ENCODE assay signal across 8 cellular contexts in genomic region chr7:74384854-74385253, GRCh38.
DNase-seq lines count a peak whose midpoint lies in the region; ATAC-seq, FAIRE-seq and TF ChIP-seq lines count a peak whose summit lies in the region.
"Not testable (repeated sequence)": the region's sequence is repeated elsewhere in the genome, so short reads cannot be mapped to it uniquely, and the experiment has no call there.

No MANE protein-coding gene starts in this region.

- not testable (repeated sequence) for H3K4me3 Mint-ChIP-seq in osteocyte (ENCODE audit: unreplicated experiment)

- H3K4me1 Mint-ChIP-seq in osteocyte (ENCODE audit: unreplicated experiment) = not testable (repeated sequence)

- CTCF ChIA-PET in HepG2 (lab: Yijun Ruan, JAX; ENCODE audit: low intra/inter-chr PET ratio, low total read pairs) = not testable (repeated sequence)

- peaks cover 3 to 14% of the 10 kb centered on the region in 2 experiments; a peak in 3 of 5 replicates for H3K36me3 ChIP-seq in HepG2 (replicated peaks in 1 of 2; ENCODE audit: control insufficient read depth in 1 of 2, insufficient read depth in 2 of 2, low read length in 2 of 2)
- not testable (repeated sequence) for H3K36me3 ChIP-seq in liver (ENCODE audit: control insufficient read depth in 4 of 4, insufficient read depth in 3 of 4, low read depth in 1 of 4, low read length in 3 of 4)

- TF ChIP-seq EP300 in HepG2 (IDR thresholded peaks at IDR 0.05; ENCODE audit: low read depth in 2 of 2, low read length in 2 of 2); HepG2 (CRISPR knock-in tag; IDR thresholded peaks at IDR 0.05; ENCODE audit: borderline replicate concordance): not testable (repeated sequence)

- H3K27me3 ChIP-seq in HepG2 (ENCODE audit: control insufficient read depth in 1 of 2, insufficient read depth in 2 of 2, low read length in 2 of 2); liver (ENCODE audit: control insufficient read depth in 4 of 4, insufficient read depth in 4 of 4, low read length in 3 of 4): not testable (repeated sequence)

- peak; percentile 14 for ATAC-seq in left lobe of liver
- ATAC-seq in HepG2 = peak; percentile 23; the same call in 1 of the 3 replicates

- H3K4me1 ChIP-seq in HepG2 (ENCODE audit: insufficient read depth, low read length) = peaks cover 34% of the 10 kb centered on the region
- H3K4me1 ChIP-seq in liver (ENCODE audit: control insufficient read depth in 4 of 4, insufficient read depth in 4 of 4, low read length in 3 of 4) = peaks cover 5 to 23% (median 12%) of the 10 kb centered on the region in 4 donors

- not testable (repeated sequence) for TF ChIP-seq RAD21 in HepG2 (CRISPR knock-in tag; IDR thresholded peaks at IDR 0.05); liver (IDR thresholded peaks at IDR 0.05)

- in situ Hi-C loops in Caki2 (cut with HindIII; ENCODE audit: low pct_unique_long_range_greater_than_20kb, low sequenced_read_pairs); HepG2 (cut with HindIII; ENCODE audit: extremely low pct_ligation_motif_present, low pct_unique_long_range_greater_than_20kb): not testable (repeated sequence)

- peaks cover 16% of the 10 kb centered on the region for H3K36me3 Mint-ChIP-seq in osteocyte (ENCODE audit: unreplicated experiment)

- DNase-seq in Caki2 (ENCODE audit: low read depth) (peak; percentile 67), fibroblast of villous mesenchyme (ENCODE audit: low read depth) (peak; percentile 16), iris pigment epithelial cell (ENCODE audit: low read depth) (peak; percentile 22), left lobe of liver (ENCODE audit: low spot score) (peak; percentile 65), HepG2 (ENCODE audit: low spot score) (peak; percentile 46)
- DNase-seq in osteocyte (ENCODE audit: extremely low spot score, unreplicated experiment) = not testable (repeated sequence)

- H3K27me3 Mint-ChIP-seq in osteocyte (ENCODE audit: unreplicated experiment) = not testable (repeated sequence)

- H3K27ac ChIP-seq in 22Rv1 = peak overlapping the region; percentile 98
- H3K27ac ChIP-seq in HepG2 (ENCODE audit: extremely low read length, insufficient read depth, low read length); liver (ENCODE audit: low read depth in 1 of 2, low read length in 2 of 2): not testable (repeated sequence)

- WGBS in HepG2 (ENCODE audit: low lambda C conversion rate) = 45% methylated on average over 8 of the region's 8 CpGs
- 60% methylated on average over 8 of the region's 8 CpGs for WGBS in liver

- not testable (repeated sequence) for H2AFZ ChIP-seq in HepG2 (ENCODE audit: low read length)

- POLR2A ChIA-PET in HepG2 (lab: Yijun Ruan, JAX) = not testable (repeated sequence)

- intact Hi-C loops in HepG2 (cut with micrococcal nuclease; ENCODE audit: unreplicated experiment) = not testable (repeated sequence)

- H4K20me1 ChIP-seq in HepG2 (ENCODE audit: insufficient read depth, low read length) = not testable (repeated sequence)

- H3K4me3 ChIP-seq in fibroblast of villous mesenchyme (ENCODE audit: low read depth, low read length); HepG2 (replicated peaks in 1 of 3; ENCODE audit: insufficient read depth in 1 of 3, low read depth in 2 of 3, low read length in 3 of 3); liver (ENCODE audit: low read depth in 1 of 3, low read length in 3 of 3): not testable (repeated sequence)

- TF ChIP-seq CTCF in 22Rv1 (IDR thresholded peaks at IDR 0.05); fibroblast of villous mesenchyme (IDR thresholded peaks at IDR 0.05; ENCODE audit: insufficient read depth, low read depth, low read length); HepG2 (CRISPR knock-in tag; IDR thresholded peaks at IDR 0.05); liver (IDR thresholded peaks at IDR 0.05; ENCODE audit: low read depth, low read length, missing input control); osteocyte (IDR thresholded peaks at IDR 0.05): not testable (repeated sequence)

- not testable (repeated sequence) for BruUV-seq in HepG2 (replicated peaks; lab: Mats Ljungman, UMichigan)

- H3K9me3 Mint-ChIP-seq in osteocyte (ENCODE audit: unreplicated experiment) = not testable (repeated sequence)

- TF ChIP-seq POLR2A in HepG2 (IDR thresholded peaks at IDR 0.05; ENCODE audit: insufficient read depth in 1 of 2, low read depth in 2 of 2, low read length in 2 of 2) = not testable (repeated sequence)

- not testable (repeated sequence) for H3K9me3 ChIP-seq in HepG2 (ENCODE audit: low read length); liver (ENCODE audit: control insufficient read depth in 4 of 4, low read length in 3 of 4)

- not testable (repeated sequence) for H3K79me2 ChIP-seq in HepG2 (ENCODE audit: insufficient read depth, low read length)

- H3K4me2 ChIP-seq in HepG2 (ENCODE audit: low read depth, low read length) = not testable (repeated sequence)

- H3K9ac ChIP-seq in HepG2 (ENCODE audit: insufficient read depth, low read depth, low read length); liver (ENCODE audit: low read depth in 1 of 2, low read length in 2 of 2): not testable (repeated sequence)

- H3K27ac Mint-ChIP-seq in osteocyte (ENCODE audit: unreplicated experiment) = peak overlapping the region; percentile 41

- FAIRE-seq in HepG2 (lab: Jason Lieb, UNC) = not testable (repeated sequence)

TF ChIP-seq in HepG2, 621 proteins besides CTCF, POLR2A, EP300 and RAD21:
- peak; percentile 42 for TF ChIP-seq RARA (CRISPR knock-in tag; IDR thresholded peaks at IDR 0.05)
- TF ChIP-seq, protein P1, sequence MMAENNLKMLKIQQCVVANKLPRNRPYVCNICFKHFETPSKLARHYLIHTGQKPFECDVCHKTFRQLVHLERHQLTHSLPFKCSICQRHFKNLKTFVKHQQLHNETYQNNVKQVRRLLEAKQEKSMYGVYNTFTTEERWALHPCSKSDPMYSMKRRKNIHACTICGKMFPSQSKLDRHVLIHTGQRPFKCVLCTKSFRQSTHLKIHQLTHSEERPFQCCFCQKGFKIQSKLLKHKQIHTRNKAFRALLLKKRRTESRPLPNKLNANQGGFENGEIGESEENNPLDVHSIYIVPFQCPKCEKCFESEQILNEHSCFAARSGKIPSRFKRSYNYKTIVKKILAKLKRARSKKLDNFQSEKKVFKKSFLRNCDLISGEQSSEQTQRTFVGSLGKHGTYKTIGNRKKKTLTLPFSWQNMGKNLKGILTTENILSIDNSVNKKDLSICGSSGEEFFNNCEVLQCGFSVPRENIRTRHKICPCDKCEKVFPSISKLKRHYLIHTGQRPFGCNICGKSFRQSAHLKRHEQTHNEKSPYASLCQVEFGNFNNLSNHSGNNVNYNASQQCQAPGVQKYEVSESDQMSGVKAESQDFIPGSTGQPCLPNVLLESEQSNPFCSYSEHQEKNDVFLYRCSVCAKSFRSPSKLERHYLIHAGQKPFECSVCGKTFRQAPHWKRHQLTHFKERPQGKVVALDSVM (CRISPR knock-in tag; IDR thresholded peaks at IDR 0.05) = peak; percentile 72; the same call in 1 of the 2 replicates

TF ChIP-seq in liver, 16 proteins besides CTCF, POLR2A, EP300 and RAD21:
- TF ChIP-seq RXRA (IDR thresholded peaks at IDR 0.05) (peak; percentile 11 to 55), SP1 (IDR thresholded peaks at IDR 0.05) (peak; percentile 22)
TF ChIP-seq in liver: peak in this region for 2; not testable (repeated sequence) for 14.
